In genomic region chr18:35024965-35025364, GRCh38 we compare ENCODE assay signal across 11 cellular contexts. TPM values are rescaled to one million over a fixed set of nuclear protein-coding genes. Genes with fewer than 3 reads are reported as not detected.
A peak's percentile ranks its signal among the peaks of the same experiment; 100 is the strongest.
DNase-seq lines count a peak whose midpoint lies in the region; ATAC-seq, FAIRE-seq and TF ChIP-seq lines count a peak whose summit lies in the region.
"Had no signal": no experiment of that assay in that cellular context is flagged by ENCODE, and none has a peak within 500 bp of the region (broad histone marks: within the 10 kb centered on the region; RNA-seq: fewer than 3 reads in every experiment).

No MANE protein-coding gene starts in this region.

- H3K36me3 ChIP-seq in BJ (ENCODE audit: control insufficient read depth, insufficient read depth, low read length) (no peaks in the 10 kb centered on the region), astrocyte (ENCODE audit: insufficient read depth, low read length) (no peaks in the 10 kb centered on the region), rectal smooth muscle tissue (ENCODE audit: control insufficient read depth, insufficient read depth, low read length) (no peaks in the 10 kb centered on the region)

- CTCF ChIA-PET in BJ (lab: Yijun Ruan, JAX): interaction anchor here (0.7 to 1.7 kb wide), 4 partner anchors 17 to 117 kb away, joined by 3 to 8 read pairs (median 6); no protein-coding TSS in a partner anchor

- peaks cover 3% of the 10 kb centered on the region for H3K36me3 Mint-ChIP-seq in astrocyte (ENCODE audit: low read depth, unreplicated experiment)
- no peaks in the 10 kb centered on the region for H3K36me3 Mint-ChIP-seq in activated T-cell treated with anti-CD3 and anti-CD28 coated beads, Interleukin-2, amount 50 U/mL, for 72 hours (ENCODE audit: insufficient read depth in 2 of 2)

- intact Hi-C loops in left ventricle myocardium superior (cut with micrococcal nuclease): no loop called here

- no peaks in the 10 kb centered on the region for H3K9me3 ChIP-seq in astrocyte (ENCODE audit: insufficient read depth, low read depth, low read length)

- no peaks in the 10 kb centered on the region for H3K9me3 Mint-ChIP-seq in astrocyte (ENCODE audit: unreplicated experiment)
- no peaks in the 10 kb centered on the region for H3K9me3 Mint-ChIP-seq in activated T-cell treated with anti-CD3 and anti-CD28 coated beads, Interleukin-2, amount 50 U/mL, for 72 hours

- H3K4me3 Mint-ChIP-seq in astrocyte (ENCODE audit: unreplicated experiment): no peak overlapping the region
- H3K4me3 Mint-ChIP-seq in activated T-cell treated with anti-CD3 and anti-CD28 coated beads, Interleukin-2, amount 50 U/mL, for 72 hours: no peak overlapping the region

- TF ChIP-seq CTCF in BJ (IDR thresholded peaks at IDR 0.05; ENCODE audit: insufficient read depth, low read depth, low read length): no peak
- TF ChIP-seq CTCF in astrocyte (IDR thresholded peaks at IDR 0.05; ENCODE audit: insufficient read depth, low read depth, low read length): no peak

- H3K27me3 Mint-ChIP-seq in astrocyte (ENCODE audit: low read depth, unreplicated experiment): no peaks in the 10 kb centered on the region
- H3K27me3 Mint-ChIP-seq in activated T-cell treated with anti-CD3 and anti-CD28 coated beads, Interleukin-2, amount 50 U/mL, for 72 hours (ENCODE audit: low read depth): no peaks in the 10 kb centered on the region

- FAIRE-seq in astrocyte (lab: Jason Lieb, UNC): no peak

- POLR2A ChIA-PET in BJ (lab: Charles Lee): no interaction called here

- ATAC-seq in left ventricle myocardium superior: peak; percentile 91
- ATAC-seq in GM21390 (IDR thresholded peaks at IDR 0.05; ENCODE audit: unreplicated experiment): no peak
- no peak for ATAC-seq in activated T-cell treated with anti-CD3 and anti-CD28 coated beads, Interleukin-2, amount 50 U/mL, for 72 hours (replicated peaks in 1 of 2)
- ATAC-seq: stimulated activated naive CD8-positive, alpha-beta T cell treated with anti-CD3 and anti-CD28 coated beads, Interleukin-15, Interleukin-2, amounts not matched to agents 100 U/mL and 50 U/mL, for 24 hours had no signal

- no peak overlapping the region for H3K4me3 ChIP-seq in BJ (ENCODE audit: low read depth, low read length)
- no peak overlapping the region for H3K4me3 ChIP-seq in astrocyte (ENCODE audit: insufficient read depth, low read depth, low read length)
- H3K4me3 ChIP-seq in rectal smooth muscle tissue (ENCODE audit: low read length): no peak overlapping the region

- DNase-seq in BJ (ENCODE audit: low read depth) (peak; percentile 88), astrocyte (ENCODE audit: low read depth) (peak; percentile 88), left ventricle myocardium superior (peak; percentile 48), NCI-H2029 treated with DMSO at 0.1 percent for 48 hours (lab: John Stamatoyannopoulos, UW) (no peak), NCI-H128 (lab: John Stamatoyannopoulos, UW; ENCODE audit: unreplicated experiment) (no peak)
- no peak for DNase-seq in activated T-cell treated with anti-CD3 and anti-CD28 coated beads, Interleukin-2, amount 50 U/mL, for 72 hours
- DNase-seq: effector CD4-positive, alpha-beta T cell; stimulated activated CD4-positive, alpha-beta T cell treated with anti-CD3 and anti-CD28 coated beads, Interleukin-12 subunit alpha, Interleukin-12 subunit beta, amount 100 ng/mL, for 4 hours; stimulated activated naive CD8-positive, alpha-beta T cell treated with anti-CD3 and anti-CD28 coated beads, Interleukin-15, Interleukin-2, amounts not matched to agents 100 U/mL and 50 U/mL, for 24 hours had no signal

- no peak overlapping the region for H3K9ac ChIP-seq in astrocyte (ENCODE audit: low read length)
- H3K9ac ChIP-seq in rectal smooth muscle tissue (ENCODE audit: low read length): no peak overlapping the region

- H3K27me3 ChIP-seq in BJ (ENCODE audit: control insufficient read depth, insufficient read depth, low read length): no peaks in the 10 kb centered on the region
- no peaks in the 10 kb centered on the region for H3K27me3 ChIP-seq in astrocyte (ENCODE audit: insufficient read depth, low read length)
- no peaks in the 10 kb centered on the region for H3K27me3 ChIP-seq in rectal smooth muscle tissue (ENCODE audit: control insufficient read depth, insufficient read depth, low read length)

- no peak overlapping the region for H3K27ac Mint-ChIP-seq in astrocyte (ENCODE audit: unreplicated experiment)
- no peak overlapping the region for H3K27ac Mint-ChIP-seq in activated T-cell treated with anti-CD3 and anti-CD28 coated beads, Interleukin-2, amount 50 U/mL, for 72 hours

- no peak overlapping the region for H3K4me2 ChIP-seq in astrocyte (ENCODE audit: low read length)

- H2AFZ ChIP-seq in astrocyte (ENCODE audit: low read depth, low read length): no peak overlapping the region

- no peaks in the 10 kb centered on the region for H3K79me2 ChIP-seq in astrocyte (ENCODE audit: insufficient read depth, low read length)

- no peaks in the 10 kb centered on the region for H4K20me1 ChIP-seq in astrocyte (ENCODE audit: insufficient read depth, low read length)

- H3K4me1 ChIP-seq in astrocyte (ENCODE audit: insufficient read depth, low read length) (peaks cover 16% of the 10 kb centered on the region), rectal smooth muscle tissue (ENCODE audit: control insufficient read depth, insufficient read depth, low read length) (peaks cover 13% of the 10 kb centered on the region)

- H3K4me1 Mint-ChIP-seq in astrocyte (ENCODE audit: low read depth, unreplicated experiment): peaks cover 23% of the 10 kb centered on the region
- H3K4me1 Mint-ChIP-seq in activated T-cell treated with anti-CD3 and anti-CD28 coated beads, Interleukin-2, amount 50 U/mL, for 72 hours (ENCODE audit: low read depth): peaks cover 39% of the 10 kb centered on the region

- no peak overlapping the region for H3K27ac ChIP-seq in astrocyte (ENCODE audit: low read depth, low read length)
- H3K27ac ChIP-seq in rectal smooth muscle tissue (ENCODE audit: low read depth, low read length): peak overlapping the region; percentile 34

RNA-seq across cellular contexts. Expression of gene MAPRE2, which starts 16.2 kb away (rescaled TPM):
- 23.8 and 24.1 TPM in 2 replicates for polyA plus RNA-seq in BJ (2011; rRNA removed)
- polyA minus RNA-seq in BJ (2011; rRNA and poly(A)+ RNA removed): 15.0 and 19.3 TPM in 2 replicates
- total RNA-seq in astrocyte (27.4 and 33.8 TPM in 2 replicates), left ventricle myocardium superior (111 TPM)
- total RNA-seq in activated T-cell treated with anti-CD3 and anti-CD28 coated beads, Interleukin-2, amount 50 U/mL, for 72 hours: 10 to 100 TPM; 53.4 to 54.1 TPM

Comparison
In these comparisons a context has a peak if more than half of its experiments do, and no peak if none do; other contexts are left out.
1. DNase-seq: peak in BJ (single experiment), astrocyte (single experiment) and left ventricle myocardium superior (single experiment); none in activated T-cell treated with anti-CD3 and anti-CD28 coated beads, Interleukin-2, amount 50 U/mL, for 72 hours (0 of 2), NCI-H2029 treated with DMSO at 0.1 percent for 48 hours (single experiment) and NCI-H128 (single experiment).